ENCODE assay signal across 18 cellular contexts in genomic region chr4:118139241-118139640, GRCh38.
"Had no signal": no experiment of that assay in that cellular context is flagged by ENCODE, and none has a peak within 500 bp of the region (broad histone marks: within the 10 kb centered on the region; RNA-seq: fewer than 3 reads in every experiment).

No MANE protein-coding gene starts in this region.

- DNase-seq: effector memory CD4-positive, alpha-beta T cell; gastrocnemius medialis; heart right ventricle; hypothalamus; kidney glomerular epithelial cell; mammary epithelial cell; mucosa of descending colon; naive thymus-derived CD8-positive, alpha-beta T cell; psoas muscle; retina; right lobe of liver; spleen; stimulated activated CD4-positive, alpha-beta T cell treated with anti-CD3 and anti-CD28 coated beads, Interleukin-15, amount 100 ng/mL, for 24 hours; stimulated activated CD4-positive, alpha-beta T cell treated with anti-CD3 and anti-CD28 coated beads, Interleukin-2, amount 100 ng/mL, for 24 hours; stimulated activated CD4-positive, alpha-beta T cell treated with anti-CD3 and anti-CD28 coated beads, Interleukin-4, amount 100 ng/mL, for 4 hours; stimulated activated naive B cell treated with anti-CD40 and anti-IgM and Interleukin-4, amounts not matched to agents 10 μg/mL and 1 μg/mL and 100 μg/mL, for 72 hours; stimulated activated naive CD8-positive, alpha-beta T cell treated with anti-CD3 and anti-CD28 coated beads, Interleukin-15, amount 100 ng/mL, for 72 hours; testis had no signal
